In genomic region chr2:27379840-27380625, GRCh38 we compare ENCODE assay signal across 8 cellular contexts. TPM values are rescaled to one million over a fixed set of nuclear protein-coding genes. Genes with fewer than 3 reads are reported as not detected.
DNase-seq lines count a peak whose midpoint lies in the region; ATAC-seq, FAIRE-seq and TF ChIP-seq lines count a peak whose summit lies in the region.

No MANE protein-coding gene starts in this region.

- no peaks in the 10 kb centered on the region for H3K9me1 ChIP-seq in keratinocyte (ENCODE audit: control insufficient read depth, extremely low read depth, insufficient read depth, low read length)

- peak overlapping the region; percentile 91 for H3K9ac ChIP-seq in keratinocyte (ENCODE audit: control insufficient read depth, extremely low read depth, insufficient read depth, low read length)

- H3K27me3 ChIP-seq in breast epithelium = no peaks in the 10 kb centered on the region
- H3K27me3 ChIP-seq in keratinocyte (ENCODE audit: control insufficient read depth, extremely low read depth, insufficient read depth, low read length) = no peaks in the 10 kb centered on the region

- H3K27ac ChIP-seq in breast epithelium (peak overlapping the region; percentile 90 to 91), keratinocyte (ENCODE audit: control insufficient read depth, insufficient read depth, low read length) (peak overlapping the region; percentile 86), skin epidermis (peak overlapping the region; percentile 62 to 95 (median 90))

- H3K4me3 ChIP-seq in breast epithelium (peak overlapping the region; percentile 55 to 80 (median 75)), keratinocyte (ENCODE audit: control insufficient read depth in 2 of 3, extremely low read depth in 1 of 3, insufficient read depth in 2 of 3, low read depth in 1 of 3, low read length in 3 of 3) (peak overlapping the region; percentile 75 to 94 (median 94)), skin epidermis (peak overlapping the region; percentile 44 to 88 (median 65))

- dilution Hi-C loops in keratinocyte (cut with MboI; ENCODE audit: extremely low pct_ligation_motif_present, low sequenced_read_pairs) = no loop called here

- H3K4me2 ChIP-seq in keratinocyte (ENCODE audit: control insufficient read depth, extremely low read depth, insufficient read depth, low read depth, low read length) = peak overlapping the region; percentile 88

- intact Hi-C loops in breast epithelium (cut with DNase I; ENCODE audit: low total_unique reads) = no loop called here

- H4K20me1 ChIP-seq in keratinocyte (ENCODE audit: control insufficient read depth, extremely low read depth, insufficient read depth, low read length) = peaks cover 3% of the 10 kb centered on the region

- peak; percentile 27 for DNase-seq in NK-92 treated with Interleukin-12 subunit alpha and Interleukin-12 subunit beta, amount 100 ng/mL, for 24 hours (lab: John Stamatoyannopoulos, UW)
- DNase-seq in NK-92 (lab: John Stamatoyannopoulos, UW; ENCODE audit: unreplicated experiment) = no peak
- peak; percentile 29 for DNase-seq in RPMI7951 (ENCODE audit: low read depth)
- no peak for DNase-seq in breast epithelium (ENCODE audit: low spot score in 2 of 2)
- no peak for DNase-seq in keratinocyte (ENCODE audit: low read depth, low spot score)

- H3K36me3 ChIP-seq in breast epithelium (no peaks in the 10 kb centered on the region), keratinocyte (ENCODE audit: control insufficient read depth in 2 of 2, extremely low read depth in 1 of 2, insufficient read depth in 2 of 2, low read length in 2 of 2) (peaks cover 46 to 50% of the 10 kb centered on the region in 2 experiments)

- peak overlapping the region; percentile 10 for H2AFZ ChIP-seq in keratinocyte (ENCODE audit: control insufficient read depth, low read length)

- ATAC-seq in HG03108 (IDR thresholded peaks at IDR 0.05; ENCODE audit: unreplicated experiment) = peak; percentile 29
- ATAC-seq in HG02610 (IDR thresholded peaks at IDR 0.05; ENCODE audit: unreplicated experiment) = no peak

- peaks cover 29% of the 10 kb centered on the region for H3K79me2 ChIP-seq in keratinocyte (ENCODE audit: control insufficient read depth, insufficient read depth, low read length)

- H3K4me1 ChIP-seq in breast epithelium (peaks cover 4 to 11% of the 10 kb centered on the region in 2 donors), keratinocyte (ENCODE audit: control insufficient read depth, extremely low read depth, insufficient read depth, low read length) (peaks cover 22% of the 10 kb centered on the region)

- no peaks in the 10 kb centered on the region for H3K9me3 ChIP-seq in breast epithelium
- H3K9me3 ChIP-seq in keratinocyte (ENCODE audit: control insufficient read depth, low read depth, low read length) = no peaks in the 10 kb centered on the region

- TF ChIP-seq POLR2A in breast epithelium (IDR thresholded peaks at IDR 0.05) = no peak

- TF ChIP-seq CTCF in breast epithelium (IDR thresholded peaks at IDR 0.05) = no peak
- TF ChIP-seq CTCF in keratinocyte (optimal IDR thresholded peaks at IDR 0.05 in 1 of 3, IDR thresholded peaks at IDR 0.05 in 1 of 3, conservative IDR thresholded peaks at IDR 0.05 in 1 of 3; ENCODE audit: extremely low read depth in 1 of 3, insufficient read depth in 2 of 3, low read length in 3 of 3) = no peak

- peak; percentile 23 for FAIRE-seq in keratinocyte (lab: Jason Lieb, UNC)

RNA-seq across cellular contexts. Expression of gene ZNF513, which starts 0.5 kb away (rescaled TPM):
- 7.9 and 8.8 TPM in 2 replicates for total RNA-seq in RPMI7951 (2014; rRNA removed; shearing (Covaris generic))
- total RNA-seq in breast epithelium = 10 to 100 TPM in 2 of 3 donors, 1 to 10 TPM in 1; 5.9 to 22.5 (median 15.7) TPM
- 8.8 to 14.3 TPM (median 8.9 TPM) in 3 replicates for polyA plus RNA-seq in keratinocyte
- polyA plus RNA-seq in keratinocyte (2011; ENCODE audit: low read depth) = 4.3 TPM
- 3.5 and 8.7 TPM in 2 replicates for polyA plus RNA-seq in keratinocyte (2011; cell fraction: cytosol; rRNA removed)
- polyA plus RNA-seq in keratinocyte (2011; cell fraction: nucleus; rRNA removed) = 24.3 and 30.8 TPM in 2 replicates
- 8.9 and 9.5 TPM in 2 replicates for polyA plus RNA-seq in keratinocyte (2012; ENCODE audit: low replicate concordance)
- 3.8 to 11.4 TPM (median 4.2 TPM) in 3 replicates for polyA minus RNA-seq in keratinocyte
- 12.9 TPM for polyA minus RNA-seq in keratinocyte (2011; cell fraction: cytosol; rRNA and poly(A)+ RNA removed)
- 5.7 and 6.2 TPM in 2 replicates for polyA minus RNA-seq in keratinocyte (2011; cell fraction: nucleus; rRNA and poly(A)+ RNA removed)

RNA-seq across cellular contexts. Expression of gene SNX17, which starts 9.6 kb away (rescaled TPM):
- 186 and 191 TPM in 2 replicates for total RNA-seq in RPMI7951 (2014; rRNA removed; shearing (Covaris generic))
- total RNA-seq in breast epithelium = 100 to 1,000 TPM; 109 to 121 (median 116) TPM
- 79.4 to 101 TPM (median 83.3 TPM) in 3 replicates for polyA plus RNA-seq in keratinocyte
- 20.1 TPM for polyA plus RNA-seq in keratinocyte (2011; ENCODE audit: low read depth)
- polyA plus RNA-seq in keratinocyte (2011; cell fraction: cytosol; rRNA removed) = 69.2 and 86.4 TPM in 2 replicates
- 79.1 and 81.2 TPM in 2 replicates for polyA plus RNA-seq in keratinocyte (2011; cell fraction: nucleus; rRNA removed)
- polyA plus RNA-seq in keratinocyte (2012; ENCODE audit: low replicate concordance) = 43.6 and 90.3 TPM in 2 replicates
- 79.1 to 86.3 TPM (median 84.0 TPM) in 3 replicates for polyA minus RNA-seq in keratinocyte
- 106 TPM for polyA minus RNA-seq in keratinocyte (2011; cell fraction: cytosol; rRNA and poly(A)+ RNA removed)
- polyA minus RNA-seq in keratinocyte (2011; cell fraction: nucleus; rRNA and poly(A)+ RNA removed) = 30.5 and 33.0 TPM in 2 replicates

RNA-seq across cellular contexts. Expression of gene EIF2B4, which starts 9.9 kb away (rescaled TPM):
- total RNA-seq in RPMI7951 (2014; rRNA removed; shearing (Covaris generic)) = 31.8 and 36.1 TPM in 2 replicates
- total RNA-seq in breast epithelium = 10 to 100 TPM; 38.1 to 48.9 (median 47.9) TPM
- polyA plus RNA-seq in keratinocyte = 43.1 to 54.9 TPM (median 54.2 TPM) in 3 replicates
- 50.5 TPM for polyA plus RNA-seq in keratinocyte (2011; ENCODE audit: low read depth)
- polyA plus RNA-seq in keratinocyte (2011; cell fraction: cytosol; rRNA removed) = 33.9 and 39.0 TPM in 2 replicates
- polyA plus RNA-seq in keratinocyte (2011; cell fraction: nucleus; rRNA removed) = 77.4 and 78.1 TPM in 2 replicates
- 55.8 and 68.5 TPM in 2 replicates for polyA plus RNA-seq in keratinocyte (2012; ENCODE audit: low replicate concordance)
- polyA minus RNA-seq in keratinocyte = 60.8 to 91.8 TPM (median 70.4 TPM) in 3 replicates
- 23.2 TPM for polyA minus RNA-seq in keratinocyte (2011; cell fraction: cytosol; rRNA and poly(A)+ RNA removed)
- polyA minus RNA-seq in keratinocyte (2011; cell fraction: nucleus; rRNA and poly(A)+ RNA removed) = 13.0 and 20.6 TPM in 2 replicates

RNA-seq across cellular contexts. Expression of gene GTF3C2, which starts 23.5 kb away (rescaled TPM):
- total RNA-seq in RPMI7951 (2014; rRNA removed; shearing (Covaris generic)) = 38.0 and 44.2 TPM in 2 replicates
- total RNA-seq in breast epithelium = 10 to 100 TPM; 32.6 to 63.5 (median 55.7) TPM
- 44.7 to 53.4 TPM (median 51.3 TPM) in 3 replicates for polyA plus RNA-seq in keratinocyte
- 25.0 TPM for polyA plus RNA-seq in keratinocyte (2011; ENCODE audit: low read depth)
- 34.4 and 43.6 TPM in 2 replicates for polyA plus RNA-seq in keratinocyte (2011; cell fraction: cytosol; rRNA removed)
- polyA plus RNA-seq in keratinocyte (2011; cell fraction: nucleus; rRNA removed) = 93.6 and 94.0 TPM in 2 replicates
- 40.5 and 46.6 TPM in 2 replicates for polyA plus RNA-seq in keratinocyte (2012; ENCODE audit: low replicate concordance)
- polyA minus RNA-seq in keratinocyte = 50.2 to 69.2 TPM (median 57.6 TPM) in 3 replicates
- 46.2 TPM for polyA minus RNA-seq in keratinocyte (2011; cell fraction: cytosol; rRNA and poly(A)+ RNA removed)
- polyA minus RNA-seq in keratinocyte (2011; cell fraction: nucleus; rRNA and poly(A)+ RNA removed) = 38.5 and 50.4 TPM in 2 replicates

RNA-seq across cellular contexts. Expression of gene PPM1G, which starts 29.4 kb away (rescaled TPM):
- total RNA-seq in RPMI7951 (2014; rRNA removed; shearing (Covaris generic)) = 86.5 and 93.4 TPM in 2 replicates
- 10 to 100 TPM; 46.2 to 59.0 (median 54.4) TPM for total RNA-seq in breast epithelium
- polyA plus RNA-seq in keratinocyte = 31.8 to 86.8 TPM (median 55.5 TPM) in 3 replicates
- 54.9 TPM for polyA plus RNA-seq in keratinocyte (2011; ENCODE audit: low read depth)
- polyA plus RNA-seq in keratinocyte (2011; cell fraction: cytosol; rRNA removed) = 44.3 and 56.2 TPM in 2 replicates
- polyA plus RNA-seq in keratinocyte (2011; cell fraction: nucleus; rRNA removed) = 50.1 and 50.4 TPM in 2 replicates
- 56.2 and 101 TPM in 2 replicates for polyA plus RNA-seq in keratinocyte (2012; ENCODE audit: low replicate concordance)
- polyA minus RNA-seq in keratinocyte = 36.7 to 58.7 TPM (median 46.5 TPM) in 3 replicates
- 52.4 TPM for polyA minus RNA-seq in keratinocyte (2011; cell fraction: cytosol; rRNA and poly(A)+ RNA removed)
- 16.7 and 24.4 TPM in 2 replicates for polyA minus RNA-seq in keratinocyte (2011; cell fraction: nucleus; rRNA and poly(A)+ RNA removed)

Comparison
In these comparisons a context has a peak if more than half of its experiments do, and no peak if none do; other contexts are left out.
1. DNase-seq: peak in NK-92 treated with Interleukin-12 subunit alpha and Interleukin-12 subunit beta, amount 100 ng/mL, for 24 hours (single experiment) and RPMI7951 (single experiment); none in NK-92 (single experiment), breast epithelium (0 of 2) and keratinocyte (single experiment).
2. Peak in every context shown above with its lines, with median percentiles within 50 percentile points of each other: H3K27ac ChIP-seq and H3K4me3 ChIP-seq.